Comparison of ENCODE assay signal across 1 cellular context in genomic region chr14:73741386-73741875, GRCh38.
TF ChIP-seq lines count a peak whose summit lies in the region.

No MANE protein-coding gene starts in this region.

TF ChIP-seq in HepG2, 621 proteins besides CTCF, POLR2A, EP300 and RAD21 (continued from another document and continues in another):
- TF ChIP-seq ZNF609 (CRISPR knock-in tag; IDR thresholded peaks at IDR 0.05; ENCODE audit: borderline replicate concordance) (0 out of 2 replicates have a peak, but pooled peaks have one; percentile 17), ZIK1 (CRISPR knock-in tag; IDR thresholded peaks at IDR 0.05; ENCODE audit: borderline replicate concordance, low read depth) (no peak), TERF1 (CRISPR knock-in tag; IDR thresholded peaks at IDR 0.05) (no peak), ZNF329 (CRISPR knock-in tag; IDR thresholded peaks at IDR 0.05; ENCODE audit: low read depth) (no peak), HNF1B (CRISPR knock-in tag; IDR thresholded peaks at IDR 0.05) (0 out of 2 replicates have a peak, but pooled peaks have one; percentile 25), TCF7L2 (IDR thresholded peaks at IDR 0.05; ENCODE audit: low read depth, low read length) (no peak), PRDM10 (CRISPR knock-in tag; IDR thresholded peaks at IDR 0.05; ENCODE audit: low read depth) (0 out of 2 replicates have a peak, but pooled peaks have one; percentile 14), ZFP41 (CRISPR knock-in tag; IDR thresholded peaks at IDR 0.05; ENCODE audit: borderline replicate concordance) (no peak), SOX5 (CRISPR knock-in tag; IDR thresholded peaks at IDR 0.05; ENCODE audit: borderline replicate concordance) (0 out of 2 replicates have a peak, but pooled peaks have one; percentile 7), ATF2 (CRISPR knock-in tag; IDR thresholded peaks at IDR 0.05) (no peak), MEIS1 (CRISPR knock-in tag; IDR thresholded peaks at IDR 0.05; ENCODE audit: borderline replicate concordance) (no peak), ASH2L (IDR thresholded peaks at IDR 0.05; ENCODE audit: insufficient read length, low read depth, low read length) (peak; percentile 22), SAP130 (CRISPR knock-in tag; IDR thresholded peaks at IDR 0.05; ENCODE audit: low read depth) (peak; percentile 42; the same call in 1 of the 2 replicates), SRSF1 (optimal IDR thresholded peaks at IDR 0.05; ENCODE audit: low read depth, low read length) (peak; percentile 45), KAT2B (IDR thresholded peaks at IDR 0.05; ENCODE audit: borderline replicate concordance, low read depth, low read length) (no peak), XRCC5 (optimal IDR thresholded peaks at IDR 0.05; ENCODE audit: low read length) (peak; percentile 34), LBX2 (CRISPR knock-in tag; IDR thresholded peaks at IDR 0.05; ENCODE audit: borderline replicate concordance) (no peak), KIAA2018 (CRISPR knock-in tag; IDR thresholded peaks at IDR 0.05; ENCODE audit: borderline replicate concordance) (no peak), ELF3 (CRISPR knock-in tag; IDR thresholded peaks at IDR 0.05) (peak; percentile 53; the same call in 1 of the 2 replicates), ZNF143 (CRISPR knock-in tag; IDR thresholded peaks at IDR 0.05) (0 out of 2 replicates have a peak, but pooled peaks have one; percentile 43), TBX2 (CRISPR knock-in tag; IDR thresholded peaks at IDR 0.05; ENCODE audit: borderline replicate concordance) (peak; percentile 24; the same call in 1 of the 2 replicates), ZNF160 (CRISPR knock-in tag; IDR thresholded peaks at IDR 0.05) (no peak), NONO (IDR thresholded peaks at IDR 0.05) (no peak), NONO (CRISPR knock-in tag; conservative IDR thresholded peaks at IDR 0.05) (no peak), HIC2 (CRISPR knock-in tag; IDR thresholded peaks at IDR 0.05; ENCODE audit: low read depth) (0 out of 2 replicates have a peak, but pooled peaks have one; percentile 26), ZFX (CRISPR knock-in tag; IDR thresholded peaks at IDR 0.05; ENCODE audit: low read depth) (peak; percentile 21; the same call in 1 of the 2 replicates), ZNF225 (CRISPR knock-in tag; IDR thresholded peaks at IDR 0.05) (no peak), FOSL2 (CRISPR knock-in tag; IDR thresholded peaks at IDR 0.05) (peak; percentile 82)
